Comparison of ENCODE assay signal across 28 cellular contexts in the genomic region with DNA sequence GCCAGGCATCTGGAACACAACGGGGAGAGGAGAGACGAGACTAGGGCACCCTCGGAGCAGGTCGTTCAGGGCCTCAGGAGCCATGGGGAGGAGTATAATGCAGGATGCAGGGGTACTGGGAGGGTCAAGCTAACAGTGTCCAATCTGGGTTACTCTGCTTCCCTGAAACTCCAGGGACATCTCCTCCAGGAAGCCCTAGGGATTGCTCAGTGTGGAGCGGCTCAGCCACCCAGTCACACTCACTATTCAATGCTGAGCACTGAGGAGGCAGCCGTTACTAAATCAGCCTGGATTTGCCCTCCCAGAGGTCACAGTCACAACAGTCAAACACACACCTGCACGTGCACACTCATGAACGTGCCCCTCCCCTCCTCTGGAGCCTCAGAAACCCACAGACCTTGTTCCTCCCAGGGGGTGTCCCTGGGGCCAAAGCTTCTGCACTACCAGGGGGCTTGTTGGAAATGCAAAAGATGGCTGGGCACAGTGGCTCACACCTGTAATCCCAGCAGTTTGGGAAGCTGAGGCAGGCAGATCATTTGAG. TPM values are rescaled to one million over a fixed set of nuclear protein-coding genes. Genes with fewer than 3 reads are reported as not detected.
"Had no signal": no experiment of that assay in that cellular context is flagged by ENCODE, and none has a peak within 500 bp of the region (broad histone marks: within the 10 kb centered on the region; RNA-seq: fewer than 3 reads in every experiment).

No MANE protein-coding gene starts in this region.

- H3K27ac ChIP-seq: ascending aorta, cardiac muscle cell, coronary artery, dorsolateral prefrontal cortex, parathyroid adenoma, spleen, thoracic aorta, upper lobe of left lung, VCaP had no signal

- H3K27me3 ChIP-seq: ascending aorta, cardiac muscle cell, dorsolateral prefrontal cortex, upper lobe of left lung had no signal

- H3K9me3 ChIP-seq: ascending aorta, spleen, thoracic aorta, upper lobe of left lung had no signal

- H3K4me3 ChIP-seq: ascending aorta, cardiac muscle cell, coronary artery, dorsolateral prefrontal cortex, spleen, thoracic aorta, upper lobe of left lung had no signal

- H3K36me3 ChIP-seq: ascending aorta, cardiac muscle cell, spleen, thoracic aorta, upper lobe of left lung had no signal

- DNase-seq: activated CD4-positive, alpha-beta T cell treated with anti-CD3 and anti-CD28 coated beads for 48 hours; activated CD4-positive, alpha-beta T cell treated with anti-CD3 and anti-CD28 coated beads, Interleukin-2, amount 50 U/mL, for 48 hours; activated CD8-positive, alpha-beta memory T cell treated with anti-CD3 and anti-CD28 coated beads, Interleukin-2, amount 50 U/mL, for 48 hours; activated gamma-delta T cell; activated naive CD4-positive, alpha-beta T cell treated with anti-CD3 and anti-CD28 coated beads, Interleukin-2, amount 10 ng/mL, durations not matched to agents 7 days and 5 days; activated naive CD8-positive, alpha-beta T cell treated with anti-CD3 and anti-CD28 coated beads, Interleukin-2, amount 10 ng/mL, durations not matched to agents 7 days and 5 days; activated T-cell treated with anti-CD3 and anti-CD28 coated beads, Interleukin-2, amount 50 U/mL, for 24 hours; dorsolateral prefrontal cortex; effector memory CD4-positive, alpha-beta T cell; foreskin fibroblast; head of caudate nucleus; hippocampal formation; kidney; left colon; naive B cell; occipital lobe; right cardiac atrium; spleen; T-helper 9 cell; upper lobe of left lung had no signal

- ATAC-seq: activated CD4-positive, CD25-positive, alpha-beta regulatory T cell treated with anti-CD3 and anti-CD28 coated beads, Interleukin-2, amount 50 U/mL, for 24 hours; left colon; right cardiac atrium had no signal

RNA-seq across cellular contexts. Expression of a gene that starts 37.4 kb away (rescaled TPM):
- total RNA-seq: cerebellum had no signal
